19 cellular contexts compared by ENCODE assay signal in genomic region chrX:63466690-63467089, GRCh38.
DNase-seq lines count a peak whose midpoint lies in the region; ATAC-seq, FAIRE-seq and TF ChIP-seq lines count a peak whose summit lies in the region.
"Had no signal": no experiment of that assay in that cellular context is flagged by ENCODE, and none has a peak within 500 bp of the region (broad histone marks: within the 10 kb centered on the region; RNA-seq: fewer than 3 reads in every experiment).

No MANE protein-coding gene starts in this region.

- CTCF ChIA-PET in MCF 10A (lab: Yijun Ruan, JAX): interaction anchor here (0.6 to 0.7 kb wide), 2 partner anchors 41 to 857 kb away, joined by 3 read pairs; no protein-coding TSS in a partner anchor
- CTCF ChIA-PET in mammary epithelial cell (lab: Charles Lee; ENCODE audit: low non-redundant PET): no interaction called here

- H3K9me3 Mint-ChIP-seq in MCF 10A (ENCODE audit: unreplicated experiment): peaks cover 14% of the 10 kb centered on the region
- peaks cover 32% of the 10 kb centered on the region for H3K9me3 Mint-ChIP-seq in chondrocyte (ENCODE audit: low read depth)

- no peak overlapping the region for H3K4me2 ChIP-seq in mammary epithelial cell (ENCODE audit: insufficient read depth, low read depth, low read length)
- H3K4me2 ChIP-seq: SK-N-SH had no signal

- DNase-seq in MCF 10A (ENCODE audit: unreplicated experiment): peak; percentile 20
- DNase-seq in mammary epithelial cell: no peak
- peak; percentile 1 for DNase-seq in NB4 (ENCODE audit: low read depth)
- no peak for DNase-seq in chondrocyte (ENCODE audit: low spot score)
- no peak for DNase-seq in NCI-H69 (lab: John Stamatoyannopoulos, UW)
- DNase-seq in H54 (ENCODE audit: insufficient read length, low spot score): no peak
- no peak for DNase-seq in activated effector memory CD4-positive, alpha-beta T cell treated with Interleukin-2 at 50 U/mL for 16 hours
- DNase-seq: CD4-positive, alpha-beta T cell; Karpas-422; MV-4-11; NCI-H1436; NCI-H2081 treated with DMSO at 0.1 percent for 48 hours; NCI-H2227 treated with DMSO at 0.1 percent for 48 hours; NCI-H526; SK-N-SH; T-helper 1 cell had no signal

- BruUV-seq in MCF 10A (replicated peaks; lab: Mats Ljungman, UMichigan) (no TSS peak), mammary epithelial cell (replicated peaks; lab: Mats Ljungman, UMichigan) (no TSS peak)

- H3K36me3 Mint-ChIP-seq in MCF 10A (ENCODE audit: insufficient read depth, unreplicated experiment): no peaks in the 10 kb centered on the region
- H3K36me3 Mint-ChIP-seq in chondrocyte (ENCODE audit: low read depth): peaks cover 9% of the 10 kb centered on the region

- 37% methylated on average over 3 of the region's 4 CpGs for WGBS in mammary epithelial cell (ENCODE audit: low coverage, missing lambda C conversion rate)

- no peak overlapping the region for H3K27ac ChIP-seq in mammary epithelial cell (ENCODE audit: insufficient read depth, low read depth, low read length)

- H3K36me3 ChIP-seq in mammary epithelial cell (ENCODE audit: insufficient read depth, low read length): no peaks in the 10 kb centered on the region

- no peaks in the 10 kb centered on the region for H3K9me3 ChIP-seq in mammary epithelial cell (replicated peaks; ENCODE audit: insufficient read depth, low read length)

- intact Hi-C loops in MCF 10A (cut with micrococcal nuclease): no loop called here
- intact Hi-C loops in mammary epithelial cell (cut with micrococcal nuclease): no loop called here

- no peaks in the 10 kb centered on the region for H3K27me3 Mint-ChIP-seq in MCF 10A (ENCODE audit: insufficient read depth, unreplicated experiment)
- no peaks in the 10 kb centered on the region for H3K27me3 Mint-ChIP-seq in chondrocyte (ENCODE audit: low read depth)
- H3K27me3 Mint-ChIP-seq: CD4-positive, alpha-beta T cell had no signal

- H4K20me1 ChIP-seq in mammary epithelial cell (ENCODE audit: insufficient read depth, low read length): no peaks in the 10 kb centered on the region

- dilution Hi-C loops in mammary epithelial cell (cut with HindIII; ENCODE audit: low sequenced_read_pairs): no loop called here

- no peak for FAIRE-seq in H54 (lab: Jason Lieb, UNC)
- FAIRE-seq: A204.1 had no signal

- in situ Hi-C loops in mammary epithelial cell (cut with MboI; ENCODE audit: low sequenced_read_pairs in 2 of 2): no loop called here

- H2AFZ ChIP-seq in mammary epithelial cell (ENCODE audit: low read depth, low read length): no peak overlapping the region

- H3K4me3 ChIP-seq in mammary epithelial cell (replicated peaks in 1 of 3; ENCODE audit: insufficient read depth in 1 of 3, low read depth in 2 of 3, low read length in 3 of 3) (no peak overlapping the region), NB4 (ENCODE audit: low read depth, low read length) (no peak overlapping the region)

- TF ChIP-seq CTCF in MCF 10A (IDR thresholded peaks at IDR 0.05; ENCODE audit: unreplicated experiment) (no peak), mammary epithelial cell (conservative IDR thresholded peaks at IDR 0.05 in 1 of 2, IDR thresholded peaks at IDR 0.05 in 1 of 2; ENCODE audit: extremely low read depth in 1 of 2, insufficient read depth in 1 of 2, low read depth in 1 of 2, low read length in 2 of 2) (peak in 1 of 2 donors; percentile 11), NB4 (IDR thresholded peaks at IDR 0.05; ENCODE audit: low read depth, low read length) (no peak), chondrocyte (IDR thresholded peaks at IDR 0.05) (peak; percentile 39)

- H3K79me2 ChIP-seq in mammary epithelial cell (ENCODE audit: insufficient read depth, low read length): no peaks in the 10 kb centered on the region

- H3K9ac ChIP-seq in mammary epithelial cell (ENCODE audit: insufficient read depth, low read length): no peak overlapping the region
- H3K9ac ChIP-seq: SK-N-SH had no signal

- POLR2A ChIA-PET in MCF 10A (lab: Yijun Ruan, JAX): no interaction called here

- H3K27me3 ChIP-seq in mammary epithelial cell (ENCODE audit: insufficient read depth, low read length): no peaks in the 10 kb centered on the region

- TF ChIP-seq POLR2A in NB4 (IDR thresholded peaks at IDR 0.05; ENCODE audit: extremely low read depth, insufficient read length): no peak
- no peak for TF ChIP-seq POLR2A in H54 (IDR thresholded peaks at IDR 0.05; ENCODE audit: low read depth, low read length)
- TF ChIP-seq POLR2A in GM18505 (IDR thresholded peaks at IDR 0.05; ENCODE audit: borderline replicate concordance, extremely low read depth, insufficient read depth, insufficient read length): no peak

- no peak for ATAC-seq in GM18505 (IDR thresholded peaks at IDR 0.05; ENCODE audit: unreplicated experiment)
- ATAC-seq: Right ventricle myocardium inferior had no signal

- H3K4me1 Mint-ChIP-seq in MCF 10A (ENCODE audit: insufficient read depth, unreplicated experiment): no peaks in the 10 kb centered on the region
- peaks cover 4% of the 10 kb centered on the region for H3K4me1 Mint-ChIP-seq in chondrocyte (ENCODE audit: low read depth)

- no peaks in the 10 kb centered on the region for H3K4me1 ChIP-seq in mammary epithelial cell (ENCODE audit: insufficient read depth, low read length)

- H3K27ac Mint-ChIP-seq in MCF 10A (ENCODE audit: low read depth, unreplicated experiment): no peak overlapping the region
- H3K27ac Mint-ChIP-seq in chondrocyte (ENCODE audit: unreplicated experiment): no peak overlapping the region
- H3K27ac Mint-ChIP-seq: CD4-positive, alpha-beta T cell had no signal

- H3K4me3 Mint-ChIP-seq in MCF 10A (ENCODE audit: unreplicated experiment): no peak overlapping the region
- H3K4me3 Mint-ChIP-seq in chondrocyte (ENCODE audit: unreplicated experiment): no peak overlapping the region
- H3K4me3 Mint-ChIP-seq: CD4-positive, alpha-beta T cell had no signal

Comparison
In these comparisons a context has a peak if more than half of its experiments do, and no peak if none do; other contexts are left out.
1. DNase-seq: peak in MCF 10A (single experiment) and NB4 (single experiment); none in mammary epithelial cell (single experiment), chondrocyte (single experiment), NCI-H69 (single experiment), H54 (single experiment) and activated effector memory CD4-positive, alpha-beta T cell treated with Interleukin-2 at 50 U/mL for 16 hours (single experiment).